In the genomic region with DNA sequence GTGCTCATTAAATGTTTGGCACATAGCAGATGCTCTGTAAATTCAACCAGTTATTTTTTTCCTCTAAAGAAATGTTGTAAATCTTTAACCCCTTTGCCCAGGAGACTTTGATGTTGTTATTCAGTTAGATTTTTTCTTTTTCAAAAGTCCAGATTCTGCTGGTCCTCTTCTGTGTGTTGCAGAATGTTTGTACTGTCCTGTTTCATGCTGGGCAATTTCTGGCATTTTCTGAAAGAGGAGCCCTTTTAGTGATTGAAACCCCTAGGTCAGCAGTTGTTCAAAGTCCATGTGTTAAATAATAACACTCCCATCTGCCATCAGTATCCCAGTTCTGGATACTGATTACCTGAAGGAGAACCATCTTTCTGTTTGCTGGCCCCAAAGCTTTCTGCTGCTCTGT, we compare ENCODE assay signal across 23 cellular contexts. TPM values are rescaled to one million over a fixed set of nuclear protein-coding genes. Genes with fewer than 3 reads are reported as not detected.
DNase-seq lines count a peak whose midpoint lies in the region; ATAC-seq, FAIRE-seq and TF ChIP-seq lines count a peak whose summit lies in the region.
"Had no signal": no experiment of that assay in that cellular context is flagged by ENCODE, and none has a peak within 500 bp of the region (broad histone marks: within the 10 kb centered on the region; RNA-seq: fewer than 3 reads in every experiment).

No MANE protein-coding gene starts in this region.

- H3K27ac ChIP-seq in HepG2 (ENCODE audit: extremely low read length, insufficient read depth, low read length): peak overlapping the region; percentile 29
- H3K27ac ChIP-seq: C4-2B had no signal

- H3K9me3 ChIP-seq in HepG2 (ENCODE audit: low read length): no peaks in the 10 kb centered on the region
- H3K9me3 ChIP-seq: Caco-2 had no signal

- no peaks in the 10 kb centered on the region for H3K36me3 ChIP-seq in HepG2 (replicated peaks in 1 of 2; ENCODE audit: control insufficient read depth in 1 of 2, insufficient read depth in 2 of 2, low read length in 2 of 2)

- H3K4me3 ChIP-seq in HepG2 (replicated peaks in 1 of 3; ENCODE audit: insufficient read depth in 1 of 3, low read depth in 2 of 3, low read length in 3 of 3): no peak overlapping the region

- H3K27me3 Mint-ChIP-seq in glutamatergic neuron (ENCODE audit: unreplicated experiment) (no peaks in the 10 kb centered on the region), WTC11 (ENCODE audit: low read depth) (no peaks in the 10 kb centered on the region)

- peaks cover 19% of the 10 kb centered on the region for H3K79me2 ChIP-seq in HepG2 (ENCODE audit: insufficient read depth, low read length)

- TF ChIP-seq CTCF in glutamatergic neuron (IDR thresholded peaks at IDR 0.05; ENCODE audit: partially characterized antibody, unreplicated experiment) (no peak), HepG2 (CRISPR knock-in tag; IDR thresholded peaks at IDR 0.05) (no peak), WTC11 (IDR thresholded peaks at IDR 0.05) (no peak)

- H3K27ac Mint-ChIP-seq in glutamatergic neuron (ENCODE audit: unreplicated experiment): peak overlapping the region; percentile 43
- H3K27ac Mint-ChIP-seq in WTC11: no peak overlapping the region
- H3K27ac Mint-ChIP-seq: CD4-positive, alpha-beta T cell; HFFc6; IgD-negative memory B cell had no signal

- peak overlapping the region; percentile 89 for H3K4me2 ChIP-seq in HepG2 (ENCODE audit: low read depth, low read length)

- H3K36me3 Mint-ChIP-seq in glutamatergic neuron (ENCODE audit: unreplicated experiment) (no peaks in the 10 kb centered on the region), WTC11 (no peaks in the 10 kb centered on the region)
- H3K36me3 Mint-ChIP-seq: IgD-negative memory B cell had no signal

- ATAC-seq in HepG2: peak; percentile 37
- ATAC-seq in WTC11: no peak
- ATAC-seq: HCT116 had no signal

- FAIRE-seq in HepG2 (lab: Jason Lieb, UNC) (no peak), GM12891 (lab: Jason Lieb, UNC) (no peak)
- FAIRE-seq: A204.1, HTR-8/SVneo had no signal

- no peak overlapping the region for H2AFZ ChIP-seq in HepG2 (ENCODE audit: low read length)

- in situ Hi-C loops in HepG2 (cut with HindIII; ENCODE audit: extremely low pct_ligation_motif_present, low pct_unique_long_range_greater_than_20kb): no loop called here

- TF ChIP-seq EP300 in HepG2 (IDR thresholded peaks at IDR 0.05; ENCODE audit: low read depth in 2 of 2, low read length in 2 of 2) (peak in 1 of 2 experiments; percentile 71; a peak in 2 of 4 replicates), HepG2 (CRISPR knock-in tag; IDR thresholded peaks at IDR 0.05; ENCODE audit: borderline replicate concordance) (no peak)

- TF ChIP-seq POLR2A in HepG2 (IDR thresholded peaks at IDR 0.05; ENCODE audit: insufficient read depth in 1 of 2, low read depth in 2 of 2, low read length in 2 of 2) (no peak), GM12891 (IDR thresholded peaks at IDR 0.05; ENCODE audit: low read depth, low read length) (no peak)

- H3K4me1 Mint-ChIP-seq in glutamatergic neuron (ENCODE audit: low read depth, unreplicated experiment) (peaks cover 18% of the 10 kb centered on the region), WTC11 (no peaks in the 10 kb centered on the region)

- no TSS peak for BruUV-seq in HepG2 (replicated peaks; lab: Mats Ljungman, UMichigan)

- H3K4me3 Mint-ChIP-seq in glutamatergic neuron (ENCODE audit: unreplicated experiment): no peak overlapping the region
- no peak overlapping the region for H3K4me3 Mint-ChIP-seq in WTC11
- H3K4me3 Mint-ChIP-seq: CD4-positive, alpha-beta T cell; HFFc6; IgD-negative memory B cell had no signal

- H3K4me1 ChIP-seq in HepG2 (ENCODE audit: insufficient read depth, low read length): peaks cover 87% of the 10 kb centered on the region

- CTCF ChIA-PET in HepG2 (lab: Yijun Ruan, JAX; ENCODE audit: low intra/inter-chr PET ratio, low total read pairs): no interaction called here
- CTCF ChIA-PET in WTC11 (lab: Charles Lee): no interaction called here

- no peak overlapping the region for H3K9ac ChIP-seq in HepG2 (ENCODE audit: insufficient read depth, low read depth, low read length)

- H4K20me1 ChIP-seq in HepG2 (ENCODE audit: insufficient read depth, low read length): no peaks in the 10 kb centered on the region

- TF ChIP-seq RAD21 in HepG2 (CRISPR knock-in tag; IDR thresholded peaks at IDR 0.05): no peak

- no peaks in the 10 kb centered on the region for H3K9me3 Mint-ChIP-seq in glutamatergic neuron (ENCODE audit: unreplicated experiment)
- no peaks in the 10 kb centered on the region for H3K9me3 Mint-ChIP-seq in WTC11
- H3K9me3 Mint-ChIP-seq: CD4-positive, alpha-beta T cell; HFFc6; IgD-negative memory B cell had no signal

- intact Hi-C loops in HepG2 (cut with micrococcal nuclease; ENCODE audit: unreplicated experiment): loop anchor here (5.0 kb wide), 1 partner anchor 109 kb away; no protein-coding TSS in a partner anchor

- DNase-seq in NCI-H69 (lab: John Stamatoyannopoulos, UW) (peak; percentile 8), glutamatergic neuron (no peak), HepG2 (ENCODE audit: low spot score) (peak; percentile 60), GM12891 (ENCODE audit: insufficient read length, low spot score) (no peak), islet precursor cell (no peak), WTC11 (ENCODE audit: low spot score) (no peak)
- DNase-seq: AML-193; Caco-2; CD4-positive, alpha-beta T cell; DMS53; DND-41; EL; GOT3; H7; HFFc6; KBM-7 had no signal

- H3K27me3 ChIP-seq in HepG2 (ENCODE audit: control insufficient read depth in 1 of 2, insufficient read depth in 2 of 2, low read length in 2 of 2): no peaks in the 10 kb centered on the region; a peak in 1 of 5 replicates

- POLR2A ChIA-PET in HepG2 (lab: Yijun Ruan, JAX): no interaction called here
- POLR2A ChIA-PET in WTC11 (lab: Charles Lee): no interaction called here

TF ChIP-seq in HepG2, 621 proteins besides CTCF, POLR2A, EP300 and RAD21 (continues in another document):
- TF ChIP-seq HNRNPUL1 (IDR thresholded peaks at IDR 0.05; ENCODE audit: low read depth, low read length): 0 out of 2 replicates have a peak, but pooled peaks have one; percentile 36

TF ChIP-seq in GM12891, 5 proteins besides CTCF, POLR2A, EP300 and RAD21 (continues in another document):
- no peak for TF ChIP-seq TAF1 (IDR thresholded peaks at IDR 0.05; ENCODE audit: low read depth, low read length)

RNA-seq across cellular contexts. Expression of a gene that starts 1.3 kb away (rescaled TPM):
- total RNA-seq in glutamatergic neuron (ENCODE audit: unreplicated experiment): not detected
- total RNA-seq in HepG2 (2016; rRNA removed; fragmentation: Illumina TruSeq; extraction: Trizol): 0.09 TPM in 1 of 2 replicates, not detected in the other
- total RNA-seq in HepG2 (2016; cell fraction: cytosol; rRNA removed; fragmentation: Illumina TruSeq; extraction: Trizol; ENCODE audit: low read depth): not detected in 2 replicates
- 0.09 TPM in 1 of 2 replicates, not detected in the other for total RNA-seq in HepG2 (2016; cell fraction: insoluble cytoplasmic fraction; rRNA removed; fragmentation: Illumina TruSeq; extraction: Trizol)
- total RNA-seq in HepG2 (2016; cell fraction: membrane; rRNA removed; fragmentation: Illumina TruSeq; extraction: Trizol): not detected in 2 replicates
- total RNA-seq in HepG2 (2016; cell fraction: nucleus; rRNA removed; fragmentation: Illumina TruSeq; extraction: Trizol): 0.31 TPM in 1 of 2 replicates, not detected in the other
- 2.1 TPM in 2 replicates for polyA plus RNA-seq in HepG2 (2011; rRNA removed)
- polyA plus RNA-seq in HepG2 (2011; cell fraction: cytosol; rRNA removed): 1.3 and 1.8 TPM in 2 replicates
- 3.2 and 3.6 TPM in 2 replicates for polyA plus RNA-seq in HepG2 (2011; cell fraction: nucleus; rRNA removed)
- 6.8 and 19.2 TPM in 2 replicates for polyA plus RNA-seq in HepG2 (2012)
- polyA plus RNA-seq in HepG2 (2016; cell fraction: cytosol; fragmentation: Illumina TruSeq; extraction: Trizol; ENCODE audit: low read depth): not detected in 2 replicates
- polyA plus RNA-seq in HepG2 (2016; cell fraction: insoluble cytoplasmic fraction; fragmentation: Illumina TruSeq; extraction: Trizol; ENCODE audit: low read depth): not detected in 2 replicates
- not detected in 2 replicates for polyA plus RNA-seq in HepG2 (2016; cell fraction: membrane; fragmentation: Illumina TruSeq; extraction: Trizol; ENCODE audit: low read depth)
- polyA plus RNA-seq in HepG2 (2016; cell fraction: nucleus; fragmentation: Illumina TruSeq; extraction: Trizol; ENCODE audit: insufficient read depth, low read depth): not detected in 2 replicates
- 2.6 TPM in 1 of 2 replicates, not detected in the other for polyA minus RNA-seq in HepG2 (2011; rRNA and poly(A)+ RNA removed; ENCODE audit: low replicate concordance)
- 0.79 and 1.3 TPM in 2 replicates for polyA minus RNA-seq in HepG2 (2011; cell fraction: cytosol; rRNA and poly(A)+ RNA removed)
- polyA minus RNA-seq in HepG2 (2011; cell fraction: nucleus; rRNA and poly(A)+ RNA removed): 4.0 and 6.5 TPM in 2 replicates
- polyA plus RNA-seq in GM12891 (2012; ENCODE audit: low read depth, missing spikeins): not detected
- not detected in 3 replicates for total RNA-seq in WTC11 (2021)
- total RNA-seq: Caco-2; CD4-positive, alpha-beta T cell; G401; H7; HFFc6 had no signal
- polyA plus RNA-seq: BJ, IgD-negative memory B cell had no signal

RNA-seq across cellular contexts. Expression of a gene that starts 40.9 kb away (rescaled TPM):
- total RNA-seq in glutamatergic neuron (ENCODE audit: unreplicated experiment) (not detected), HepG2 (2016; rRNA removed; fragmentation: Illumina TruSeq; extraction: Trizol) (0.09 TPM in 1 of 2 replicates, not detected in the other), WTC11 (2021) (not detected in 3 replicates)
- total RNA-seq in HepG2 (2016; cell fraction: cytosol; rRNA removed; fragmentation: Illumina TruSeq; extraction: Trizol; ENCODE audit: low read depth): not detected in 2 replicates
- not detected in 2 replicates for total RNA-seq in HepG2 (2016; cell fraction: insoluble cytoplasmic fraction; rRNA removed; fragmentation: Illumina TruSeq; extraction: Trizol)
- total RNA-seq in HepG2 (2016; cell fraction: membrane; rRNA removed; fragmentation: Illumina TruSeq; extraction: Trizol): not detected in 2 replicates
- not detected in 2 replicates for total RNA-seq in HepG2 (2016; cell fraction: nucleus; rRNA removed; fragmentation: Illumina TruSeq; extraction: Trizol)
- polyA plus RNA-seq in HepG2 (2011; rRNA removed): 0.08 and 0.11 TPM in 2 replicates
- 0.05 TPM in 1 of 2 replicates, not detected in the other for polyA plus RNA-seq in HepG2 (2011; cell fraction: cytosol; rRNA removed)
- 0.48 and 0.58 TPM in 2 replicates for polyA plus RNA-seq in HepG2 (2011; cell fraction: nucleus; rRNA removed)
- polyA plus RNA-seq in HepG2 (2012): 0.60 and 2.0 TPM in 2 replicates
- not detected in 2 replicates for polyA plus RNA-seq in HepG2 (2016; cell fraction: cytosol; fragmentation: Illumina TruSeq; extraction: Trizol; ENCODE audit: low read depth)
- polyA plus RNA-seq in HepG2 (2016; cell fraction: insoluble cytoplasmic fraction; fragmentation: Illumina TruSeq; extraction: Trizol; ENCODE audit: low read depth): not detected in 2 replicates
- polyA plus RNA-seq in HepG2 (2016; cell fraction: membrane; fragmentation: Illumina TruSeq; extraction: Trizol; ENCODE audit: low read depth): not detected in 2 replicates
- polyA plus RNA-seq in HepG2 (2016; cell fraction: nucleus; fragmentation: Illumina TruSeq; extraction: Trizol; ENCODE audit: insufficient read depth, low read depth): not detected in 2 replicates
- polyA minus RNA-seq in HepG2 (2011; rRNA and poly(A)+ RNA removed; ENCODE audit: low replicate concordance): not detected in 2 replicates
- not detected in 2 replicates for polyA minus RNA-seq in HepG2 (2011; cell fraction: cytosol; rRNA and poly(A)+ RNA removed)
- not detected in 2 replicates for polyA minus RNA-seq in HepG2 (2011; cell fraction: nucleus; rRNA and poly(A)+ RNA removed)
- not detected for polyA plus RNA-seq in GM12891 (2012; ENCODE audit: low read depth, missing spikeins)
- total RNA-seq: Caco-2, G401, H7, HFFc6 had no signal
- polyA plus RNA-seq: BJ, IgD-negative memory B cell had no signal

Comparison
In these comparisons a context has a peak if more than half of its experiments do, and no peak if none do; other contexts are left out.
1. DNase-seq: peak in NCI-H69 (single experiment) and HepG2 (single experiment); none in glutamatergic neuron (single experiment), GM12891 (single experiment), islet precursor cell (single experiment) and WTC11 (single experiment).